In genomic region chr2:223880779-223881178, GRCh38 we compare ENCODE assay signal across 18 cellular contexts. TPM values are rescaled to one million over a fixed set of nuclear protein-coding genes. Genes with fewer than 3 reads are reported as not detected.
DNase-seq lines count a peak whose midpoint lies in the region; ATAC-seq and TF ChIP-seq lines count a peak whose summit lies in the region.
"Had no signal": no experiment of that assay in that cellular context is flagged by ENCODE, and none has a peak within 500 bp of the region (broad histone marks: within the 10 kb centered on the region; RNA-seq: fewer than 3 reads in every experiment).

No MANE protein-coding gene starts in this region.

- H3K4me3 Mint-ChIP-seq in CD14-positive monocyte: no peak overlapping the region
- no peak overlapping the region for H3K4me3 Mint-ChIP-seq in WTC11

- TF ChIP-seq CTCF in CD14-positive monocyte (IDR thresholded peaks at IDR 0.05) (no peak), WTC11 (IDR thresholded peaks at IDR 0.05) (no peak), suprapubic skin (IDR thresholded peaks at IDR 0.05) (no peak)

- no peak overlapping the region for H3K4me3 ChIP-seq in suprapubic skin
- H3K4me3 ChIP-seq: BLaER1, Peyer's patch had no signal

- no peaks in the 10 kb centered on the region for H3K4me1 ChIP-seq in suprapubic skin
- H3K4me1 ChIP-seq: BLaER1 had no signal

- H3K36me3 Mint-ChIP-seq in CD14-positive monocyte (peaks cover 83 to 86% of the 10 kb centered on the region in 2 donors), WTC11 (peaks cover 70% of the 10 kb centered on the region)

- TF ChIP-seq POLR2A in suprapubic skin (IDR thresholded peaks at IDR 0.05): no peak

- H3K27ac Mint-ChIP-seq in CD14-positive monocyte (peak overlapping the region in 4 of 7 donors; percentile 12 to 50 (median 26)), WTC11 (peak overlapping the region; percentile 53; the same call in 1 of the 2 replicates)

- peaks cover 82% of the 10 kb centered on the region for H3K36me3 ChIP-seq in suprapubic skin

- H3K27ac ChIP-seq in suprapubic skin: no peak overlapping the region
- H3K27ac ChIP-seq: BLaER1 had no signal

- DNase-seq in Ammon's horn (ENCODE audit: low spot score) (peak; percentile 44), CD14-positive monocyte (ENCODE audit: low spot score) (no peak), WTC11 (ENCODE audit: low spot score) (no peak), midbrain (lab: John Stamatoyannopoulos, UW) (peak; percentile 7), NCI-H526 (lab: John Stamatoyannopoulos, UW) (no peak), suprapubic skin (ENCODE audit: low spot score in 2 of 2) (no peak), SW480 (ENCODE audit: low spot score) (no peak)
- DNase-seq: CD4-positive, alpha-beta memory T cell; DMS153; H7; Karpas-422; NCI-H1417; NCI-H187 treated with DMSO at 0.1 percent for 48 hours; NCI-H2107; NCI-H226; NCI-H524 had no signal

- no peaks in the 10 kb centered on the region for H3K9me3 Mint-ChIP-seq in CD14-positive monocyte
- H3K9me3 Mint-ChIP-seq in WTC11: no peaks in the 10 kb centered on the region
- H3K9me3 Mint-ChIP-seq: CD4-positive, alpha-beta memory T cell had no signal

- peaks cover 0 to 2% (median 0%) of the 10 kb centered on the region in 3 donors for H3K27me3 Mint-ChIP-seq in CD14-positive monocyte (ENCODE audit: low read depth in 3 of 3)
- H3K27me3 Mint-ChIP-seq in WTC11 (ENCODE audit: low read depth): no peaks in the 10 kb centered on the region
- H3K27me3 Mint-ChIP-seq: CD4-positive, alpha-beta memory T cell had no signal

- ATAC-seq in WTC11: no peak

- no peak for TF ChIP-seq EP300 in suprapubic skin (IDR thresholded peaks at IDR 0.05)

- POLR2A ChIA-PET in WTC11 (lab: Charles Lee): no interaction called here

- intact Hi-C loops in CD14-positive monocyte (cut with micrococcal nuclease): no loop called here

- no peaks in the 10 kb centered on the region for H3K9me3 ChIP-seq in suprapubic skin
- H3K9me3 ChIP-seq: BLaER1, Peyer's patch had no signal

- WGBS in suprapubic skin: 71% methylated on average over 4 of the region's 4 CpGs

- CTCF ChIA-PET in WTC11 (lab: Charles Lee): no interaction called here

- peaks cover 33% of the 10 kb centered on the region for H3K4me1 Mint-ChIP-seq in CD14-positive monocyte
- no peaks in the 10 kb centered on the region for H3K4me1 Mint-ChIP-seq in WTC11

- H3K27me3 ChIP-seq in suprapubic skin: no peaks in the 10 kb centered on the region
- H3K27me3 ChIP-seq: BLaER1, Peyer's patch had no signal

TF ChIP-seq in WTC11, 78 proteins besides CTCF, POLR2A, EP300 and RAD21 (continues in another document):
- TF ChIP-seq AFF4 (CRISPR knock-in tag; IDR thresholded peaks at IDR 0.05; ENCODE audit: borderline replicate concordance): no peak
- no peak for TF ChIP-seq JUN (CRISPR knock-in tag; IDR thresholded peaks at IDR 0.05)
- TF ChIP-seq CREM (CRISPR knock-in tag; IDR thresholded peaks at IDR 0.05): no peak
- no peak for TF ChIP-seq FOXK1 (CRISPR knock-in tag; IDR thresholded peaks at IDR 0.05)
- no peak for TF ChIP-seq ZNF396 (CRISPR knock-in tag; IDR thresholded peaks at IDR 0.05; ENCODE audit: borderline replicate concordance)
- TF ChIP-seq ARID4B (CRISPR knock-in tag; IDR thresholded peaks at IDR 0.05; ENCODE audit: borderline replicate concordance): no peak
- no peak for TF ChIP-seq RELA (CRISPR knock-in tag; IDR thresholded peaks at IDR 0.05; ENCODE audit: borderline replicate concordance)
- TF ChIP-seq NR2C2 (CRISPR knock-in tag; IDR thresholded peaks at IDR 0.05): no peak
- no peak for TF ChIP-seq ZNF138 (CRISPR knock-in tag; conservative IDR thresholded peaks at IDR 0.05)
- TF ChIP-seq ZNF423 (CRISPR knock-in tag; IDR thresholded peaks at IDR 0.05): no peak
- no peak for TF ChIP-seq ATF6 (CRISPR knock-in tag; IDR thresholded peaks at IDR 0.05)
- no peak for TF ChIP-seq IRF1 (CRISPR knock-in tag; IDR thresholded peaks at IDR 0.05)

RNA-seq across cellular contexts. Expression of gene AP1S3, which starts 43.4 kb away (rescaled TPM):
- polyA plus RNA-seq in CD14-positive monocyte: 1 to 10 TPM in 1 of 2 donors, under 1 TPM in 1; 0.81 to 1.3 TPM
- total RNA-seq in WTC11 (2021) (12.2 to 17.4 TPM (median 15.8 TPM) in 3 replicates), suprapubic skin (1 to 10 TPM in 3 of 4 donors, under 1 TPM in 1; 0.72 to 8.4 (median 3.1) TPM)

Comparison
In these comparisons a context has a peak if more than half of its experiments do, and no peak if none do; other contexts are left out.
1. DNase-seq: peak in Ammon's horn (single experiment) and midbrain (single experiment); none in CD14-positive monocyte (single experiment), WTC11 (single experiment), NCI-H526 (0 of 2), suprapubic skin (0 of 2) and SW480 (single experiment).